ENCODE assay signal across 1 cellular context in the genomic region with DNA sequence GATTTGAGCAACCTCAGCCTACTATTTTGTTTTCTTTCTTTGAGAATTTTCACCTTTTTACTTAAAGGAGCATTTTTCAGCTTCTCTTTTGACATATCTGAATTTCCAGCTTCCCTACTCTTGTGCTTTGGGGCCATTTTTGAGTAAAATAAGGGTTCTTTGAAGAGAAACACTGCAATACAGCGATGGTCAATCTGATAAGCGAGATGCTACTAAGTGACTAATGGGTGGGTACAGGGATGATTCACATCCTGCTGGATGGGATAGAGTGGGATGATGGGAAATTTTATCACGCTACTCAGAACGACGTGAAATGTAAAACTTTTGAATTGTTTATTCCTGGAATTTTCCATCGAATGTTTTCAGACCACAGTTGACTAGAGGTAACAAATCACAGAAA.
TF ChIP-seq lines count a peak whose summit lies in the region.

No MANE protein-coding gene starts in this region.

TF ChIP-seq in K562, 482 proteins besides CTCF, POLR2A, EP300 and RAD21 (continued from another document):
- TF ChIP-seq, protein P1, sequence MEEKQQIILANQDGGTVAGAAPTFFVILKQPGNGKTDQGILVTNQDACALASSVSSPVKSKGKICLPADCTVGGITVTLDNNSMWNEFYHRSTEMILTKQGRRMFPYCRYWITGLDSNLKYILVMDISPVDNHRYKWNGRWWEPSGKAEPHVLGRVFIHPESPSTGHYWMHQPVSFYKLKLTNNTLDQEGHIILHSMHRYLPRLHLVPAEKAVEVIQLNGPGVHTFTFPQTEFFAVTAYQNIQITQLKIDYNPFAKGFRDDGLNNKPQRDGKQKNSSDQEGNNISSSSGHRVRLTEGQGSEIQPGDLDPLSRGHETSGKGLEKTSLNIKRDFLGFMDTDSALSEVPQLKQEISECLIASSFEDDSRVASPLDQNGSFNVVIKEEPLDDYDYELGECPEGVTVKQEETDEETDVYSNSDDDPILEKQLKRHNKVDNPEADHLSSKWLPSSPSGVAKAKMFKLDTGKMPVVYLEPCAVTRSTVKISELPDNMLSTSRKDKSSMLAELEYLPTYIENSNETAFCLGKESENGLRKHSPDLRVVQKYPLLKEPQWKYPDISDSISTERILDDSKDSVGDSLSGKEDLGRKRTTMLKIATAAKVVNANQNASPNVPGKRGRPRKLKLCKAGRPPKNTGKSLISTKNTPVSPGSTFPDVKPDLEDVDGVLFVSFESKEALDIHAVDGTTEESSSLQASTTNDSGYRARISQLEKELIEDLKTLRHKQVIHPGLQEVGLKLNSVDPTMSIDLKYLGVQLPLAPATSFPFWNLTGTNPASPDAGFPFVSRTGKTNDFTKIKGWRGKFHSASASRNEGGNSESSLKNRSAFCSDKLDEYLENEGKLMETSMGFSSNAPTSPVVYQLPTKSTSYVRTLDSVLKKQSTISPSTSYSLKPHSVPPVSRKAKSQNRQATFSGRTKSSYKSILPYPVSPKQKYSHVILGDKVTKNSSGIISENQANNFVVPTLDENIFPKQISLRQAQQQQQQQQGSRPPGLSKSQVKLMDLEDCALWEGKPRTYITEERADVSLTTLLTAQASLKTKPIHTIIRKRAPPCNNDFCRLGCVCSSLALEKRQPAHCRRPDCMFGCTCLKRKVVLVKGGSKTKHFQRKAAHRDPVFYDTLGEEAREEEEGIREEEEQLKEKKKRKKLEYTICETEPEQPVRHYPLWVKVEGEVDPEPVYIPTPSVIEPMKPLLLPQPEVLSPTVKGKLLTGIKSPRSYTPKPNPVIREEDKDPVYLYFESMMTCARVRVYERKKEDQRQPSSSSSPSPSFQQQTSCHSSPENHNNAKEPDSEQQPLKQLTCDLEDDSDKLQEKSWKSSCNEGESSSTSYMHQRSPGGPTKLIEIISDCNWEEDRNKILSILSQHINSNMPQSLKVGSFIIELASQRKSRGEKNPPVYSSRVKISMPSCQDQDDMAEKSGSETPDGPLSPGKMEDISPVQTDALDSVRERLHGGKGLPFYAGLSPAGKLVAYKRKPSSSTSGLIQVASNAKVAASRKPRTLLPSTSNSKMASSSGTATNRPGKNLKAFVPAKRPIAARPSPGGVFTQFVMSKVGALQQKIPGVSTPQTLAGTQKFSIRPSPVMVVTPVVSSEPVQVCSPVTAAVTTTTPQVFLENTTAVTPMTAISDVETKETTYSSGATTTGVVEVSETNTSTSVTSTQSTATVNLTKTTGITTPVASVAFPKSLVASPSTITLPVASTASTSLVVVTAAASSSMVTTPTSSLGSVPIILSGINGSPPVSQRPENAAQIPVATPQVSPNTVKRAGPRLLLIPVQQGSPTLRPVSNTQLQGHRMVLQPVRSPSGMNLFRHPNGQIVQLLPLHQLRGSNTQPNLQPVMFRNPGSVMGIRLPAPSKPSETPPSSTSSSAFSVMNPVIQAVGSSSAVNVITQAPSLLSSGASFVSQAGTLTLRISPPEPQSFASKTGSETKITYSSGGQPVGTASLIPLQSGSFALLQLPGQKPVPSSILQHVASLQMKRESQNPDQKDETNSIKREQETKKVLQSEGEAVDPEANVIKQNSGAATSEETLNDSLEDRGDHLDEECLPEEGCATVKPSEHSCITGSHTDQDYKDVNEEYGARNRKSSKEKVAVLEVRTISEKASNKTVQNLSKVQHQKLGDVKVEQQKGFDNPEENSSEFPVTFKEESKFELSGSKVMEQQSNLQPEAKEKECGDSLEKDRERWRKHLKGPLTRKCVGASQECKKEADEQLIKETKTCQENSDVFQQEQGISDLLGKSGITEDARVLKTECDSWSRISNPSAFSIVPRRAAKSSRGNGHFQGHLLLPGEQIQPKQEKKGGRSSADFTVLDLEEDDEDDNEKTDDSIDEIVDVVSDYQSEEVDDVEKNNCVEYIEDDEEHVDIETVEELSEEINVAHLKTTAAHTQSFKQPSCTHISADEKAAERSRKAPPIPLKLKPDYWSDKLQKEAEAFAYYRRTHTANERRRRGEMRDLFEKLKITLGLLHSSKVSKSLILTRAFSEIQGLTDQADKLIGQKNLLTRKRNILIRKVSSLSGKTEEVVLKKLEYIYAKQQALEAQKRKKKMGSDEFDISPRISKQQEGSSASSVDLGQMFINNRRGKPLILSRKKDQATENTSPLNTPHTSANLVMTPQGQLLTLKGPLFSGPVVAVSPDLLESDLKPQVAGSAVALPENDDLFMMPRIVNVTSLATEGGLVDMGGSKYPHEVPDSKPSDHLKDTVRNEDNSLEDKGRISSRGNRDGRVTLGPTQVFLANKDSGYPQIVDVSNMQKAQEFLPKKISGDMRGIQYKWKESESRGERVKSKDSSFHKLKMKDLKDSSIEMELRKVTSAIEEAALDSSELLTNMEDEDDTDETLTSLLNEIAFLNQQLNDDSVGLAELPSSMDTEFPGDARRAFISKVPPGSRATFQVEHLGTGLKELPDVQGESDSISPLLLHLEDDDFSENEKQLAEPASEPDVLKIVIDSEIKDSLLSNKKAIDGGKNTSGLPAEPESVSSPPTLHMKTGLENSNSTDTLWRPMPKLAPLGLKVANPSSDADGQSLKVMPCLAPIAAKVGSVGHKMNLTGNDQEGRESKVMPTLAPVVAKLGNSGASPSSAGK (IDR thresholded peaks at IDR 0.05) = peak; percentile 22; the same call in 1 of the 2 replicates
- TF ChIP-seq CEBPG (CRISPR knock-in tag; IDR thresholded peaks at IDR 0.05) (no peak), CEBPG (tag; conservative IDR thresholded peaks at IDR 0.05 in 1 of 2, IDR thresholded peaks at IDR 0.05 in 1 of 2) (0 out of 4 replicates have a peak, but pooled peaks of 1 of the 2 experiments have one; percentile 25), KLF10 (CRISPR knock-in tag; IDR thresholded peaks at IDR 0.05) (no peak), ZNF175 (CRISPR knock-in tag; IDR thresholded peaks at IDR 0.05; ENCODE audit: low read depth) (peak; percentile 57; the same call in 1 of the 2 replicates), ETV1 (tag; conservative IDR thresholded peaks at IDR 0.05; ENCODE audit: low read depth) (peak; percentile 38; the same call in 1 of the 2 replicates), FOSL1 (tag; conservative IDR thresholded peaks at IDR 0.05) (peak; percentile 97), DPF2 (IDR thresholded peaks at IDR 0.05) (peak; percentile 82), FOS (IDR thresholded peaks at IDR 0.05; ENCODE audit: extremely low read depth, insufficient read length) (peak; percentile 30), JUND (IDR thresholded peaks at IDR 0.05; ENCODE audit: borderline replicate concordance, low read depth, low read length) (peak; percentile 85), JUND (tag; IDR thresholded peaks at IDR 0.05; ENCODE audit: borderline replicate concordance, low read depth, low read length) (peak; percentile 77; the same call in 1 of the 3 replicates), RBBP5 (IDR thresholded peaks at IDR 0.05; ENCODE audit: borderline replicate concordance, insufficient read depth, low read length, poor library complexity, severe bottlenecking) (no peak), RCOR1 (IDR thresholded peaks at IDR 0.05; ENCODE audit: borderline replicate concordance in 1 of 2, low read depth in 2 of 2, low read length in 2 of 2) (peak in 1 of 2 experiments; percentile 63; a peak in 2 of 4 replicates), ARID1B (IDR thresholded peaks at IDR 0.05) (peak; percentile 76), JUN (IDR thresholded peaks at IDR 0.05; ENCODE audit: borderline replicate concordance, low read depth, low read length) (peak; percentile 84), JUN (CRISPR knock-in tag; IDR thresholded peaks at IDR 0.05; ENCODE audit: borderline replicate concordance) (no peak), TRIM24 (IDR thresholded peaks at IDR 0.05) (peak in 1 of 2 experiments; percentile 53; a peak in 1 of 4 replicates), CTBP1 (IDR thresholded peaks at IDR 0.05; ENCODE audit: borderline replicate concordance) (peak; percentile 65), HDAC2 (IDR thresholded peaks at IDR 0.05) (0 out of 2 replicates have a peak, but pooled peaks have one; percentile 23), SMARCA4 (IDR thresholded peaks at IDR 0.05) (peak; percentile 82), SAP30 (IDR thresholded peaks at IDR 0.05; ENCODE audit: borderline replicate concordance, insufficient read depth, low read depth, low read length, poor library complexity, severe bottlenecking) (no peak), KDM1A (IDR thresholded peaks at IDR 0.05) (peak; percentile 48 to 51; a peak in 2 of 4 replicates), SMARCE1 (IDR thresholded peaks at IDR 0.05) (peak; percentile 72; the same call in 1 of the 2 replicates), SMARCC2 (IDR thresholded peaks at IDR 0.05; ENCODE audit: low read depth) (peak; percentile 63; the same call in 1 of the 2 replicates), ZNF668 (CRISPR knock-in tag; IDR thresholded peaks at IDR 0.05) (no peak), ZNF584 (CRISPR knock-in tag; IDR thresholded peaks at IDR 0.05; ENCODE audit: low read depth) (no peak; the same call in 1 of the 2 replicates)
- TF ChIP-seq, protein P2, sequence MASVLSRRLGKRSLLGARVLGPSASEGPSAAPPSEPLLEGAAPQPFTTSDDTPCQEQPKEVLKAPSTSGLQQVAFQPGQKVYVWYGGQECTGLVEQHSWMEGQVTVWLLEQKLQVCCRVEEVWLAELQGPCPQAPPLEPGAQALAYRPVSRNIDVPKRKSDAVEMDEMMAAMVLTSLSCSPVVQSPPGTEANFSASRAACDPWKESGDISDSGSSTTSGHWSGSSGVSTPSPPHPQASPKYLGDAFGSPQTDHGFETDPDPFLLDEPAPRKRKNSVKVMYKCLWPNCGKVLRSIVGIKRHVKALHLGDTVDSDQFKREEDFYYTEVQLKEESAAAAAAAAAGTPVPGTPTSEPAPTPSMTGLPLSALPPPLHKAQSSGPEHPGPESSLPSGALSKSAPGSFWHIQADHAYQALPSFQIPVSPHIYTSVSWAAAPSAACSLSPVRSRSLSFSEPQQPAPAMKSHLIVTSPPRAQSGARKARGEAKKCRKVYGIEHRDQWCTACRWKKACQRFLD (CRISPR knock-in tag; IDR thresholded peaks at IDR 0.05) = 0 out of 2 replicates have a peak, but pooled peaks have one; percentile 28
- TF ChIP-seq, protein P3, sequence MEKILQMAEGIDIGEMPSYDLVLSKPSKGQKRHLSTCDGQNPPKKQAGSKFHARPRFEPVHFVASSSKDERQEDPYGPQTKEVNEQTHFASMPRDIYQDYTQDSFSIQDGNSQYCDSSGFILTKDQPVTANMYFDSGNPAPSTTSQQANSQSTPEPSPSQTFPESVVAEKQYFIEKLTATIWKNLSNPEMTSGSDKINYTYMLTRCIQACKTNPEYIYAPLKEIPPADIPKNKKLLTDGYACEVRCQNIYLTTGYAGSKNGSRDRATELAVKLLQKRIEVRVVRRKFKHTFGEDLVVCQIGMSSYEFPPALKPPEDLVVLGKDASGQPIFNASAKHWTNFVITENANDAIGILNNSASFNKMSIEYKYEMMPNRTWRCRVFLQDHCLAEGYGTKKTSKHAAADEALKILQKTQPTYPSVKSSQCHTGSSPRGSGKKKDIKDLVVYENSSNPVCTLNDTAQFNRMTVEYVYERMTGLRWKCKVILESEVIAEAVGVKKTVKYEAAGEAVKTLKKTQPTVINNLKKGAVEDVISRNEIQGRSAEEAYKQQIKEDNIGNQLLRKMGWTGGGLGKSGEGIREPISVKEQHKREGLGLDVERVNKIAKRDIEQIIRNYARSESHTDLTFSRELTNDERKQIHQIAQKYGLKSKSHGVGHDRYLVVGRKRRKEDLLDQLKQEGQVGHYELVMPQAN (IDR thresholded peaks at IDR 0.05; ENCODE audit: borderline replicate concordance) = no peak
- TF ChIP-seq, protein P4, sequence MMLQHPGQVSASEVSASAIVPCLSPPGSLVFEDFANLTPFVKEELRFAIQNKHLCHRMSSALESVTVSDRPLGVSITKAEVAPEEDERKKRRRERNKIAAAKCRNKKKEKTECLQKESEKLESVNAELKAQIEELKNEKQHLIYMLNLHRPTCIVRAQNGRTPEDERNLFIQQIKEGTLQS (IDR thresholded peaks at IDR 0.05) = peak; percentile 78
- TF ChIP-seq, protein P4 (CRISPR knock-in tag; conservative IDR thresholded peaks at IDR 0.05) = no peak
